Comparison of ENCODE assay signal across 1 cellular context in genomic region chr6:131640576-131640975, GRCh38.
TF ChIP-seq lines count a peak whose summit lies in the region.

No MANE protein-coding gene starts in this region.

TF ChIP-seq in K562, 482 proteins besides CTCF, POLR2A, EP300 and RAD21 (continued from another document and continues in another):
- TF ChIP-seq PREB (CRISPR knock-in tag; IDR thresholded peaks at IDR 0.05): no peak
- no peak for TF ChIP-seq AFF4 (CRISPR knock-in tag; IDR thresholded peaks at IDR 0.05)
- no peak for TF ChIP-seq THAP7 (CRISPR knock-in tag; IDR thresholded peaks at IDR 0.05)
- no peak for TF ChIP-seq ZNF444 (CRISPR knock-in tag; IDR thresholded peaks at IDR 0.05)
- TF ChIP-seq DACH1 (IDR thresholded peaks at IDR 0.05; ENCODE audit: partially characterized antibody): peak; percentile 78
- TF ChIP-seq BRF2 (IDR thresholded peaks at IDR 0.05; ENCODE audit: borderline replicate concordance, insufficient read depth, insufficient read length): no peak
- TF ChIP-seq ZNF75A (CRISPR knock-in tag; IDR thresholded peaks at IDR 0.05): no peak
- no peak for TF ChIP-seq TFAM (CRISPR knock-in tag; conservative IDR thresholded peaks at IDR 0.05)
- TF ChIP-seq ZNF785 (CRISPR knock-in tag; IDR thresholded peaks at IDR 0.05): no peak
- no peak for TF ChIP-seq NUFIP1 (IDR thresholded peaks at IDR 0.05; ENCODE audit: partially characterized antibody)
- TF ChIP-seq SRSF1 (IDR thresholded peaks at IDR 0.05; ENCODE audit: low read depth, low read length): no peak
- TF ChIP-seq FOS (IDR thresholded peaks at IDR 0.05; ENCODE audit: extremely low read depth, insufficient read length): no peak
- no peak for TF ChIP-seq SIN3A (IDR thresholded peaks at IDR 0.05; ENCODE audit: borderline replicate concordance in 2 of 2, control insufficient read depth in 1 of 2, low read depth in 2 of 2, low read length in 2 of 2)
- TF ChIP-seq TCF7L2 (IDR thresholded peaks at IDR 0.05; ENCODE audit: low read depth, low read length): no peak
- peak; percentile 59; the same call in 1 of the 2 replicates for TF ChIP-seq ZNF316 (IDR thresholded peaks at IDR 0.05)
- no peak for TF ChIP-seq SMAD4 (CRISPR knock-in tag; conservative IDR thresholded peaks at IDR 0.05)
- TF ChIP-seq ZNF124 (CRISPR knock-in tag; IDR thresholded peaks at IDR 0.05): no peak
- no peak for TF ChIP-seq NRF1 (conservative IDR thresholded peaks at IDR 0.05 in 1 of 2, IDR thresholded peaks at IDR 0.05 in 1 of 2)
- no peak for TF ChIP-seq PCBP1 (IDR thresholded peaks at IDR 0.05; ENCODE audit: low read depth, low read length, poor library complexity, severe bottlenecking)
- TF ChIP-seq CTBP1 (IDR thresholded peaks at IDR 0.05; ENCODE audit: borderline replicate concordance): no peak
- no peak for TF ChIP-seq ILF3 (IDR thresholded peaks at IDR 0.05; ENCODE audit: borderline replicate concordance)
- no peak for TF ChIP-seq BCL6 (CRISPR knock-in tag; IDR thresholded peaks at IDR 0.05)
- no peak for TF ChIP-seq ZNF347 (CRISPR knock-in tag; IDR thresholded peaks at IDR 0.05; ENCODE audit: low read depth)
- TF ChIP-seq POLR2B (IDR thresholded peaks at IDR 0.05; ENCODE audit: low read depth, partially characterized antibody): no peak
- TF ChIP-seq FOXP4 (CRISPR knock-in tag; IDR thresholded peaks at IDR 0.05; ENCODE audit: borderline replicate concordance): no peak
- no peak for TF ChIP-seq KAT7 (CRISPR knock-in tag; IDR thresholded peaks at IDR 0.05; ENCODE audit: borderline replicate concordance)
- TF ChIP-seq MAFF (IDR thresholded peaks at IDR 0.05; ENCODE audit: low read length): peak; percentile 60; the same call in 1 of the 2 replicates
- TF ChIP-seq MTF1 (CRISPR knock-in tag; IDR thresholded peaks at IDR 0.05; ENCODE audit: borderline replicate concordance): no peak
- 0 out of 2 replicates have a peak, but pooled peaks have one; percentile 43 for TF ChIP-seq NFRKB (IDR thresholded peaks at IDR 0.05; ENCODE audit: low read depth)
- no peak for TF ChIP-seq MBD1 (CRISPR knock-in tag; IDR thresholded peaks at IDR 0.05)
- no peak for TF ChIP-seq PBX2 (CRISPR knock-in tag; IDR thresholded peaks at IDR 0.05; ENCODE audit: low read depth)
- peak; percentile 49; the same call in 1 of the 2 replicates for TF ChIP-seq PBX2 (tag; conservative IDR thresholded peaks at IDR 0.05; ENCODE audit: low read depth)
- TF ChIP-seq CREB3L1 (IDR thresholded peaks at IDR 0.05; ENCODE audit: borderline replicate concordance, low read depth): no peak; the same call in 1 of the 2 replicates
- TF ChIP-seq RBM15 (IDR thresholded peaks at IDR 0.05; ENCODE audit: insufficient read depth, low read length): no peak
- no peak for TF ChIP-seq ELF1 (tag; IDR thresholded peaks at IDR 0.05)
- TF ChIP-seq RERE (CRISPR knock-in tag; IDR thresholded peaks at IDR 0.05; ENCODE audit: borderline replicate concordance): no peak
- TF ChIP-seq ZNF507 (tag; conservative IDR thresholded peaks at IDR 0.05): no peak
- TF ChIP-seq ZNF324 (CRISPR knock-in tag; IDR thresholded peaks at IDR 0.05): no peak
- no peak for TF ChIP-seq ZNF586 (CRISPR knock-in tag; conservative IDR thresholded peaks at IDR 0.05)
- no peak; the same call in 1 of the 2 replicates for TF ChIP-seq GTF2E2 (tag; IDR thresholded peaks at IDR 0.05)
- no peak for TF ChIP-seq HNRNPLL (IDR thresholded peaks at IDR 0.05; ENCODE audit: low read depth, low read length, poor library complexity, severe bottlenecking)
